ENCODE assay signal across 1 cellular context in the genomic region with DNA sequence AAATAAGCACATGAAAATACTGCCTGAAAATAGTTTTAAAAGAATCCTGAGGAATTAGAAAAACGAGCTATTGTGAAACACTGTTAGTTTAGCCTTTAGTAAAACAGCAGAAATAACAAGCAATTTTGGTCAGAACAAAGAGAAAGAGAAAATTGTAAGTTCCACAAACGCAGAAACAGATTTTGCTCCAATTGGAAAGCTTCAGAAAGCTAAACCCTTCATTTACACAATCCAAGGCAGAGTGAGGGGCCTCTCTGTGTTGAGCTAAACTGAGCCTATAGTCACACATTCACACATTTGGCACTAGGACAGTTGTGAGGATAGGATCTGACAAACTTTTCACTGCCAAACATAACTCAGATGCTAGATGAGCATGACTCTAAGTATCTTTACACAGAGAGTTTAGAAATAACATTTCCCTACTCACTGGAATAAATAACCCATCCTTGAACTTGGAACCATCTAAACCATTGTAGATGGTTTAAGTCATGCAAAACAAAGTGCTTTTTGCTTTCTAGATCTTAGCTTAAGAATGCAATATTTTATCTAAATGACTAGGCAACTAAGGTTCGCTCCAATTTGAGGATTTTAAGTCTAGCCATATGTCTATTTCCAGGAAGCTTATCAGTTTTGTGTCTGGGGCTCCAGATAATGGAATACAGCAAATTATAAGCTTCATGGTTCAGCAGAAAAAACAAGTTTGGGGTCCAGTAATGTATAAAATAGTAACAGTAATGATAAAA.
TF ChIP-seq lines count a peak whose summit lies in the region.

No MANE protein-coding gene starts in this region.

TF ChIP-seq in HepG2, 621 proteins besides CTCF, POLR2A, EP300 and RAD21 (continued from another document and continues in another):
- TF ChIP-seq ZBTB33 (CRISPR knock-in tag; IDR thresholded peaks at IDR 0.05) (no peak), ZNF318 (CRISPR knock-in tag; IDR thresholded peaks at IDR 0.05) (no peak), MIXL1 (CRISPR knock-in tag; IDR thresholded peaks at IDR 0.05) (0 out of 2 replicates have a peak, but pooled peaks have one; percentile 26), ZNF282 (IDR thresholded peaks at IDR 0.05; ENCODE audit: partially characterized antibody) (no peak), ZNF574 (CRISPR knock-in tag; IDR thresholded peaks at IDR 0.05) (no peak), ZNF878 (CRISPR knock-in tag; IDR thresholded peaks at IDR 0.05) (peak; percentile 64; the same call in 1 of the 2 replicates), SAFB2 (CRISPR knock-in tag; IDR thresholded peaks at IDR 0.05; ENCODE audit: borderline replicate concordance, low read depth) (no peak), RXRB (CRISPR knock-in tag; IDR thresholded peaks at IDR 0.05; ENCODE audit: borderline replicate concordance) (no peak; the same call in 1 of the 2 replicates), MXD4 (CRISPR knock-in tag; IDR thresholded peaks at IDR 0.05) (peak; percentile 29; the same call in 1 of the 2 replicates), NFKBIZ (CRISPR knock-in tag; IDR thresholded peaks at IDR 0.05) (peak; percentile 33; the same call in 1 of the 2 replicates), ATF2 (CRISPR knock-in tag; IDR thresholded peaks at IDR 0.05) (no peak), MYNN (CRISPR knock-in tag; IDR thresholded peaks at IDR 0.05; ENCODE audit: low read depth) (no peak), SOX5 (CRISPR knock-in tag; IDR thresholded peaks at IDR 0.05; ENCODE audit: borderline replicate concordance) (peak; percentile 67), PCBP2 (optimal IDR thresholded peaks at IDR 0.05; ENCODE audit: low read depth, low read length, poor library complexity, severe bottlenecking) (no peak), ADNP (CRISPR knock-in tag; IDR thresholded peaks at IDR 0.05) (no peak), EZH2 (conservative IDR thresholded peaks at IDR 0.05; ENCODE audit: low read depth, low read length) (no peak), ZNF225 (CRISPR knock-in tag; IDR thresholded peaks at IDR 0.05) (no peak), AGO1 (IDR thresholded peaks at IDR 0.05; ENCODE audit: low read depth, low read length, poor library complexity, severe bottlenecking) (no peak), TBX2 (CRISPR knock-in tag; IDR thresholded peaks at IDR 0.05; ENCODE audit: borderline replicate concordance) (peak; percentile 59; the same call in 1 of the 2 replicates), ARNTL (CRISPR knock-in tag; IDR thresholded peaks at IDR 0.05) (no peak), SIX4 (CRISPR knock-in tag; IDR thresholded peaks at IDR 0.05) (peak; percentile 46; the same call in 1 of the 2 replicates)
- TF ChIP-seq, protein P1, sequence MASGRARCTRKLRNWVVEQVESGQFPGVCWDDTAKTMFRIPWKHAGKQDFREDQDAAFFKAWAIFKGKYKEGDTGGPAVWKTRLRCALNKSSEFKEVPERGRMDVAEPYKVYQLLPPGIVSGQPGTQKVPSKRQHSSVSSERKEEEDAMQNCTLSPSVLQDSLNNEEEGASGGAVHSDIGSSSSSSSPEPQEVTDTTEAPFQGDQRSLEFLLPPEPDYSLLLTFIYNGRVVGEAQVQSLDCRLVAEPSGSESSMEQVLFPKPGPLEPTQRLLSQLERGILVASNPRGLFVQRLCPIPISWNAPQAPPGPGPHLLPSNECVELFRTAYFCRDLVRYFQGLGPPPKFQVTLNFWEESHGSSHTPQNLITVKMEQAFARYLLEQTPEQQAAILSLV (CRISPR knock-in tag; IDR thresholded peaks at IDR 0.05; ENCODE audit: borderline replicate concordance) = no peak
- TF ChIP-seq, protein P2, sequence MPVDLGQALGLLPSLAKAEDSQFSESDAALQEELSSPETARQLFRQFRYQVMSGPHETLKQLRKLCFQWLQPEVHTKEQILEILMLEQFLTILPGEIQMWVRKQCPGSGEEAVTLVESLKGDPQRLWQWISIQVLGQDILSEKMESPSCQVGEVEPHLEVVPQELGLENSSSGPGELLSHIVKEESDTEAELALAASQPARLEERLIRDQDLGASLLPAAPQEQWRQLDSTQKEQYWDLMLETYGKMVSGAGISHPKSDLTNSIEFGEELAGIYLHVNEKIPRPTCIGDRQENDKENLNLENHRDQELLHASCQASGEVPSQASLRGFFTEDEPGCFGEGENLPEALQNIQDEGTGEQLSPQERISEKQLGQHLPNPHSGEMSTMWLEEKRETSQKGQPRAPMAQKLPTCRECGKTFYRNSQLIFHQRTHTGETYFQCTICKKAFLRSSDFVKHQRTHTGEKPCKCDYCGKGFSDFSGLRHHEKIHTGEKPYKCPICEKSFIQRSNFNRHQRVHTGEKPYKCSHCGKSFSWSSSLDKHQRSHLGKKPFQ (CRISPR knock-in tag; IDR thresholded peaks at IDR 0.05; ENCODE audit: insufficient replicate concordance) = no peak
- TF ChIP-seq, protein P3, sequence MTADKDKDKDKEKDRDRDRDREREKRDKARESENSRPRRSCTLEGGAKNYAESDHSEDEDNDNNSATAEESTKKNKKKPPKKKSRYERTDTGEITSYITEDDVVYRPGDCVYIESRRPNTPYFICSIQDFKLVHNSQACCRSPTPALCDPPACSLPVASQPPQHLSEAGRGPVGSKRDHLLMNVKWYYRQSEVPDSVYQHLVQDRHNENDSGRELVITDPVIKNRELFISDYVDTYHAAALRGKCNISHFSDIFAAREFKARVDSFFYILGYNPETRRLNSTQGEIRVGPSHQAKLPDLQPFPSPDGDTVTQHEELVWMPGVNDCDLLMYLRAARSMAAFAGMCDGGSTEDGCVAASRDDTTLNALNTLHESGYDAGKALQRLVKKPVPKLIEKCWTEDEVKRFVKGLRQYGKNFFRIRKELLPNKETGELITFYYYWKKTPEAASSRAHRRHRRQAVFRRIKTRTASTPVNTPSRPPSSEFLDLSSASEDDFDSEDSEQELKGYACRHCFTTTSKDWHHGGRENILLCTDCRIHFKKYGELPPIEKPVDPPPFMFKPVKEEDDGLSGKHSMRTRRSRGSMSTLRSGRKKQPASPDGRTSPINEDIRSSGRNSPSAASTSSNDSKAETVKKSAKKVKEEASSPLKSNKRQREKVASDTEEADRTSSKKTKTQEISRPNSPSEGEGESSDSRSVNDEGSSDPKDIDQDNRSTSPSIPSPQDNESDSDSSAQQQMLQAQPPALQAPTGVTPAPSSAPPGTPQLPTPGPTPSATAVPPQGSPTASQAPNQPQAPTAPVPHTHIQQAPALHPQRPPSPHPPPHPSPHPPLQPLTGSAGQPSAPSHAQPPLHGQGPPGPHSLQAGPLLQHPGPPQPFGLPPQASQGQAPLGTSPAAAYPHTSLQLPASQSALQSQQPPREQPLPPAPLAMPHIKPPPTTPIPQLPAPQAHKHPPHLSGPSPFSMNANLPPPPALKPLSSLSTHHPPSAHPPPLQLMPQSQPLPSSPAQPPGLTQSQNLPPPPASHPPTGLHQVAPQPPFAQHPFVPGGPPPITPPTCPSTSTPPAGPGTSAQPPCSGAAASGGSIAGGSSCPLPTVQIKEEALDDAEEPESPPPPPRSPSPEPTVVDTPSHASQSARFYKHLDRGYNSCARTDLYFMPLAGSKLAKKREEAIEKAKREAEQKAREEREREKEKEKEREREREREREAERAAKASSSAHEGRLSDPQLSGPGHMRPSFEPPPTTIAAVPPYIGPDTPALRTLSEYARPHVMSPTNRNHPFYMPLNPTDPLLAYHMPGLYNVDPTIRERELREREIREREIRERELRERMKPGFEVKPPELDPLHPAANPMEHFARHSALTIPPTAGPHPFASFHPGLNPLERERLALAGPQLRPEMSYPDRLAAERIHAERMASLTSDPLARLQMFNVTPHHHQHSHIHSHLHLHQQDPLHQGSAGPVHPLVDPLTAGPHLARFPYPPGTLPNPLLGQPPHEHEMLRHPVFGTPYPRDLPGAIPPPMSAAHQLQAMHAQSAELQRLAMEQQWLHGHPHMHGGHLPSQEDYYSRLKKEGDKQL (CRISPR knock-in tag; IDR thresholded peaks at IDR 0.05; ENCODE audit: low read depth) = 0 out of 2 replicates have a peak, but pooled peaks have one; percentile 53
- TF ChIP-seq, protein P4, sequence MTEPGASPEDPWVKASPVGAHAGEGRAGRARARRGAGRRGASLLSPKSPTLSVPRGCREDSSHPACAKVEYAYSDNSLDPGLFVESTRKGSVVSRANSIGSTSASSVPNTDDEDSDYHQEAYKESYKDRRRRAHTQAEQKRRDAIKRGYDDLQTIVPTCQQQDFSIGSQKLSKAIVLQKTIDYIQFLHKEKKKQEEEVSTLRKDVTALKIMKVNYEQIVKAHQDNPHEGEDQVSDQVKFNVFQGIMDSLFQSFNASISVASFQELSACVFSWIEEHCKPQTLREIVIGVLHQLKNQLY (CRISPR knock-in tag; IDR thresholded peaks at IDR 0.05) = no peak
